11 cellular contexts compared by ENCODE assay signal in genomic region chr5:10699281-10699874, GRCh38.
DNase-seq lines count a peak whose midpoint lies in the region; ATAC-seq, FAIRE-seq and TF ChIP-seq lines count a peak whose summit lies in the region.
"Had no signal": no experiment of that assay in that cellular context is flagged by ENCODE, and none has a peak within 500 bp of the region (broad histone marks: within the 10 kb centered on the region; RNA-seq: fewer than 3 reads in every experiment).

No MANE protein-coding gene starts in this region.

- H3K27ac Mint-ChIP-seq in effector memory CD8-positive, alpha-beta T cell = peak overlapping the region; percentile 48 to 73
- H3K27ac Mint-ChIP-seq: mesothelial cell of epicardium had no signal

- peaks cover 1% of the 10 kb centered on the region for H3K36me3 Mint-ChIP-seq in effector memory CD8-positive, alpha-beta T cell (ENCODE audit: insufficient read depth)
- H3K36me3 Mint-ChIP-seq: mesothelial cell of epicardium had no signal

- no peak for DNase-seq in effector memory CD8-positive, alpha-beta T cell
- DNase-seq in NCI-H748 (lab: John Stamatoyannopoulos, UW; ENCODE audit: unreplicated experiment) = no peak
- DNase-seq in CD1c-positive myeloid dendritic cell (ENCODE audit: extremely low spot score) = no peak
- DNase-seq in NCI-H82 treated with DMSO at 0.1 percent for 48 hours (lab: John Stamatoyannopoulos, UW; ENCODE audit: unreplicated experiment) = no peak
- DNase-seq in H54 (ENCODE audit: insufficient read length, low spot score) = no peak
- DNase-seq: CD8-positive, alpha-beta memory T cell; NCI-H1417 had no signal

- ATAC-seq in GM18502 (IDR thresholded peaks at IDR 0.05; ENCODE audit: poor library complexity, unreplicated experiment) (peak; percentile 42), GM21528 (IDR thresholded peaks at IDR 0.05; ENCODE audit: low FRiP score, unreplicated experiment) (peak; percentile 39), HG03342 (IDR thresholded peaks at IDR 0.05; ENCODE audit: unreplicated experiment) (peak; percentile 60)
- ATAC-seq in effector memory CD8-positive, alpha-beta T cell (replicated peaks) = no peak

- TF ChIP-seq POLR2A in H54 (IDR thresholded peaks at IDR 0.05; ENCODE audit: low read depth, low read length) = no peak

- H3K4me3 Mint-ChIP-seq in effector memory CD8-positive, alpha-beta T cell = no peak overlapping the region
- H3K4me3 Mint-ChIP-seq: CD8-positive, alpha-beta memory T cell; mesothelial cell of epicardium had no signal

- no peak for FAIRE-seq in H54 (lab: Jason Lieb, UNC)

- no peaks in the 10 kb centered on the region for H3K9me3 Mint-ChIP-seq in effector memory CD8-positive, alpha-beta T cell
- H3K9me3 Mint-ChIP-seq: CD8-positive, alpha-beta memory T cell; mesothelial cell of epicardium had no signal

- H3K4me1 Mint-ChIP-seq in effector memory CD8-positive, alpha-beta T cell (ENCODE audit: low read depth in 2 of 2) = peaks cover 19 to 33% of the 10 kb centered on the region in 2 donors

- no peaks in the 10 kb centered on the region for H3K27me3 Mint-ChIP-seq in effector memory CD8-positive, alpha-beta T cell
- H3K27me3 Mint-ChIP-seq: CD8-positive, alpha-beta memory T cell had no signal
